In genomic region chr2:119691651-119692245, GRCh38 we compare ENCODE assay signal across 1 cellular context.
TF ChIP-seq lines count a peak whose summit lies in the region.

No MANE protein-coding gene starts in this region.

TF ChIP-seq in HepG2, 621 proteins besides CTCF, POLR2A, EP300 and RAD21 (continued from another document and continues in another):
- TF ChIP-seq ZGPAT (CRISPR knock-in tag; IDR thresholded peaks at IDR 0.05) (peak; percentile 55; the same call in 1 of the 2 replicates), ZFP91 (CRISPR knock-in tag; IDR thresholded peaks at IDR 0.05; ENCODE audit: borderline replicate concordance) (peak; percentile 49; the same call in 1 of the 2 replicates), ZBTB26 (CRISPR knock-in tag; IDR thresholded peaks at IDR 0.05; ENCODE audit: borderline replicate concordance) (0 out of 2 replicates have a peak, but pooled peaks have one; percentile 23), BHLHE40 (IDR thresholded peaks at IDR 0.05; ENCODE audit: low read length) (0 out of 2 replicates have a peak, but pooled peaks have one; percentile 8), ZNF570 (CRISPR knock-in tag; IDR thresholded peaks at IDR 0.05; ENCODE audit: borderline replicate concordance) (no peak), ZNF597 (CRISPR knock-in tag; IDR thresholded peaks at IDR 0.05) (no peak), TMF1 (CRISPR knock-in tag; IDR thresholded peaks at IDR 0.05; ENCODE audit: low read depth) (no peak), ZNF746 (CRISPR knock-in tag; IDR thresholded peaks at IDR 0.05) (peak; percentile 31; the same call in 1 of the 2 replicates), MTF1 (CRISPR knock-in tag; IDR thresholded peaks at IDR 0.05) (no peak), PAXIP1 (CRISPR knock-in tag; conservative IDR thresholded peaks at IDR 0.05) (peak; percentile 40; the same call in 1 of the 2 replicates), ARID4A (CRISPR knock-in tag; IDR thresholded peaks at IDR 0.05; ENCODE audit: borderline replicate concordance) (peak; percentile 45; the same call in 1 of the 2 replicates), ZNF546 (CRISPR knock-in tag; conservative IDR thresholded peaks at IDR 0.05) (no peak), MIER2 (CRISPR knock-in tag; IDR thresholded peaks at IDR 0.05) (no peak), TFDP2 (CRISPR knock-in tag; IDR thresholded peaks at IDR 0.05) (peak; percentile 43; the same call in 1 of the 2 replicates), RBFOX2 (IDR thresholded peaks at IDR 0.05; ENCODE audit: low read depth, low read length) (no peak), GATAD2A (CRISPR knock-in tag; IDR thresholded peaks at IDR 0.05) (peak; percentile 31; the same call in 1 of the 2 replicates), ZNF451 (CRISPR knock-in tag; IDR thresholded peaks at IDR 0.05) (0 out of 2 replicates have a peak, but pooled peaks have one; percentile 60), CHD4 (IDR thresholded peaks at IDR 0.05; ENCODE audit: borderline replicate concordance, low read length) (no peak), ZBTB4 (CRISPR knock-in tag; IDR thresholded peaks at IDR 0.05; ENCODE audit: borderline replicate concordance) (peak; percentile 47; the same call in 1 of the 2 replicates), HDAC2 (CRISPR knock-in tag; IDR thresholded peaks at IDR 0.05) (peak; percentile 49; the same call in 1 of the 2 replicates), KDM3A (CRISPR knock-in tag; IDR thresholded peaks at IDR 0.05; ENCODE audit: low read depth) (no peak), ZNF782 (CRISPR knock-in tag; IDR thresholded peaks at IDR 0.05; ENCODE audit: borderline replicate concordance) (0 out of 2 replicates have a peak, but pooled peaks have one; percentile 31), NCOR1 (IDR thresholded peaks at IDR 0.05; ENCODE audit: borderline replicate concordance, low read length) (no peak), ZNF747 (CRISPR knock-in tag; IDR thresholded peaks at IDR 0.05; ENCODE audit: borderline replicate concordance) (peak; percentile 84; the same call in 1 of the 2 replicates), ZNF564 (CRISPR knock-in tag; IDR thresholded peaks at IDR 0.05) (no peak), KDM4B (CRISPR knock-in tag; IDR thresholded peaks at IDR 0.05) (no peak), ZBTB7B (CRISPR knock-in tag; IDR thresholded peaks at IDR 0.05) (0 out of 2 replicates have a peak, but pooled peaks have one; percentile 32), ZFY (CRISPR knock-in tag; IDR thresholded peaks at IDR 0.05) (peak; percentile 42; the same call in 1 of the 2 replicates), ATAD3A (CRISPR knock-in tag; IDR thresholded peaks at IDR 0.05) (no peak), SIX4 (CRISPR knock-in tag; IDR thresholded peaks at IDR 0.05) (no peak), HMGA1 (CRISPR knock-in tag; conservative IDR thresholded peaks at IDR 0.05) (no peak), NCOA2 (CRISPR knock-in tag; IDR thresholded peaks at IDR 0.05) (peak; percentile 42; the same call in 1 of the 2 replicates), GABPB1 (CRISPR knock-in tag; IDR thresholded peaks at IDR 0.05) (peak; percentile 52; the same call in 1 of the 2 replicates), MIXL1 (CRISPR knock-in tag; IDR thresholded peaks at IDR 0.05) (0 out of 2 replicates have a peak, but pooled peaks have one; percentile 14), ATRX (CRISPR knock-in tag; IDR thresholded peaks at IDR 0.05; ENCODE audit: borderline replicate concordance) (0 out of 2 replicates have a peak, but pooled peaks have one; percentile 50), ARID2 (CRISPR knock-in tag; IDR thresholded peaks at IDR 0.05; ENCODE audit: borderline replicate concordance) (0 out of 2 replicates have a peak, but pooled peaks have one; percentile 28), ZNF138 (CRISPR knock-in tag; IDR thresholded peaks at IDR 0.05; ENCODE audit: low read depth) (no peak), SUZ12 (IDR thresholded peaks at IDR 0.05; ENCODE audit: low read depth, low read length) (no peak), E2F1 (CRISPR knock-in tag; IDR thresholded peaks at IDR 0.05) (no peak), SETDB1 (CRISPR knock-in tag; IDR thresholded peaks at IDR 0.05; ENCODE audit: borderline replicate concordance) (no peak)
